In the genomic region with DNA sequence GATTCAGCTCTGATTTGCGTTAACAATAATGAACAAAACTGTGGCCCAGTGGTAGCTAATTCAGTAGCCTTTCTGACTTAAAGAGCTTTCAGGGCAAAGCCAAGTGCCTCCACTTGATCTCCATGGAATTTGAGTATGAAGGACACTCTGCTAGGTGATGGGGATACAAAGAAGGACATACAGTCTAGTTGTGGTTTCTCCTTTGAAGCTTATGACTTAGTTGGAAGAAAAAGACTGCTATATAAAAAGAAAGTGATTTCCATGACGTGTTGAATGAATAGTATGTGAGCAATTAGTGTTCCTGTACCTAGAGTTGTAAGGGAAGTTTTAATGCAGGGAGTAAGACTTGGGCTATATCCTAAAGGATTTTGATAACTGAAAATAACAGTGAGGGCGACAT, we compare ENCODE assay signal across 20 cellular contexts. TPM values are rescaled to one million over a fixed set of nuclear protein-coding genes. Genes with fewer than 3 reads are reported as not detected.
DNase-seq lines count a peak whose midpoint lies in the region; ATAC-seq and TF ChIP-seq lines count a peak whose summit lies in the region.
"Had no signal": no experiment of that assay in that cellular context is flagged by ENCODE, and none has a peak within 500 bp of the region (broad histone marks: within the 10 kb centered on the region; RNA-seq: fewer than 3 reads in every experiment).

No MANE protein-coding gene starts in this region.

- no peak for TF ChIP-seq EP300 in gastroesophageal sphincter (IDR thresholded peaks at IDR 0.05)

- no peak overlapping the region for H3K27ac ChIP-seq in CD8-positive, alpha-beta T cell (ENCODE audit: low read depth, low read length)
- H3K27ac ChIP-seq in gastroesophageal sphincter (peak overlapping the region in 3 of 4 donors; percentile 1 to 71 (median 22)), osteoblast (ENCODE audit: low read depth, low read length) (peak overlapping the region; percentile 63)
- H3K27ac ChIP-seq: epithelial cell of prostate had no signal

- peaks cover 84% of the 10 kb centered on the region for H3K4me1 Mint-ChIP-seq in CD8-positive, alpha-beta T cell (ENCODE audit: low read depth)
- H3K4me1 Mint-ChIP-seq in T-cell: peaks cover 84 to 86% (median 85%) of the 10 kb centered on the region in 3 donors

- no peaks in the 10 kb centered on the region for H3K27me3 Mint-ChIP-seq in CD8-positive, alpha-beta T cell (ENCODE audit: low read depth)
- no peaks in the 10 kb centered on the region for H3K27me3 Mint-ChIP-seq in T-cell

- peaks cover 77% of the 10 kb centered on the region for H3K36me3 Mint-ChIP-seq in CD8-positive, alpha-beta T cell
- peaks cover 62% of the 10 kb centered on the region for H3K36me3 Mint-ChIP-seq in T-cell

- peaks cover 83% of the 10 kb centered on the region for H3K4me1 ChIP-seq in CD8-positive, alpha-beta T cell (ENCODE audit: insufficient read depth, low read length)
- peaks cover 0 to 87% (median 5%) of the 10 kb centered on the region in 3 donors for H3K4me1 ChIP-seq in gastroesophageal sphincter
- peaks cover 23% of the 10 kb centered on the region for H3K4me1 ChIP-seq in osteoblast (ENCODE audit: insufficient read depth, low read length)

- H3K4me3 ChIP-seq in CD8-positive, alpha-beta T cell (ENCODE audit: low read depth, low read length): no peak overlapping the region
- H3K4me3 ChIP-seq in gastroesophageal sphincter (no peak overlapping the region), osteoblast (ENCODE audit: insufficient read depth, low read length) (no peak overlapping the region)
- H3K4me3 ChIP-seq: MG63 had no signal

- peak overlapping the region; percentile 33 for H3K4me3 Mint-ChIP-seq in CD8-positive, alpha-beta T cell
- peak overlapping the region in 2 of 3 donors; percentile 8 to 14 for H3K4me3 Mint-ChIP-seq in T-cell
- H3K4me3 Mint-ChIP-seq: T-helper 2 cell treated with Interferon-gamma antibody and Interleukin-4, amounts not matched to agents 5 μg/mL and 100 μg/mL, for 36 hours had no signal

- H3K9me3 ChIP-seq in CD8-positive, alpha-beta T cell (ENCODE audit: low read length): no peaks in the 10 kb centered on the region
- H3K9me3 ChIP-seq in gastroesophageal sphincter: no peaks in the 10 kb centered on the region
- no peaks in the 10 kb centered on the region for H3K9me3 ChIP-seq in osteoblast (ENCODE audit: low read depth, low read length)
- H3K9me3 ChIP-seq: MG63 had no signal

- POLR2A ChIA-PET in CD8-positive, alpha-beta T cell (lab: Charles Lee): interaction anchor here (0.6 to 1.9 kb wide), 3 partner anchors 17 to 30 kb away, joined by 3 to 9 read pairs (median 6); no protein-coding TSS in a partner anchor
- POLR2A ChIA-PET in T-cell (lab: Charles Lee): interaction anchor here (0.5 to 4.4 kb wide), 9 partner anchors 8 to 89 kb away, joined by 3 to 36 read pairs (median 6); a partner anchor contains a TSS

- H4K20me1 ChIP-seq in osteoblast (ENCODE audit: insufficient read depth, low read length): no peaks in the 10 kb centered on the region

- DNase-seq in CD8-positive, alpha-beta T cell: no peak
- DNase-seq in T-cell (no peak), osteoblast (ENCODE audit: insufficient read length, low spot score, missing footprints) (no peak), T-helper 2 cell (no peak), NCI-H146 (lab: John Stamatoyannopoulos, UW) (no peak), mucosa of gallbladder (ENCODE audit: low spot score) (no peak)
- DNase-seq in stimulated activated naive CD4-positive, alpha-beta T cell treated with Interleukin-2 at 50 U/mL for 16 hours (lab: John Stamatoyannopoulos, UW): no peak
- DNase-seq: activated CD4-positive, alpha-beta T cell treated with anti-CD3 and anti-CD28 coated beads for 4 hours; cortex of kidney; islet precursor cell; MG63; NCI-H1694; NCI-H226; NK-92 treated with Interleukin-12 subunit alpha and Interleukin-12 subunit beta, amount 100 ng/mL, for 24 hours; nucleus accumbens; stimulated activated CD4-positive, alpha-beta T cell treated with anti-CD3 and anti-CD28 coated beads, Interleukin-2, amount 100 ng/mL, for 48 hours; trophoblast cell had no signal

- CTCF ChIA-PET in CD8-positive, alpha-beta T cell (lab: Charles Lee): interaction anchor here (0.7 to 6.1 kb wide), 4 partner anchors 11 to 134 kb away, joined by 4 to 28 read pairs (median 6); no protein-coding TSS in a partner anchor
- CTCF ChIA-PET in T-cell (lab: Charles Lee): interaction anchor here in 1 of 2 donors (0.6 to 1.1 kb wide), 3 partner anchors 17 to 37 kb away, joined by 3 to 4 read pairs (median 3); no protein-coding TSS in a partner anchor

- peaks cover 50% of the 10 kb centered on the region for H3K79me2 ChIP-seq in osteoblast (ENCODE audit: insufficient read depth, low read length)

- peaks cover 19% of the 10 kb centered on the region for H3K36me3 ChIP-seq in CD8-positive, alpha-beta T cell (ENCODE audit: insufficient read depth, low read length)
- H3K36me3 ChIP-seq in gastroesophageal sphincter: peaks cover 0 to 39% of the 10 kb centered on the region in 2 donors
- peaks cover 17% of the 10 kb centered on the region for H3K36me3 ChIP-seq in osteoblast (ENCODE audit: insufficient read depth, low read length)

- H3K27me3 ChIP-seq in CD8-positive, alpha-beta T cell (ENCODE audit: insufficient read depth, low read length): no peaks in the 10 kb centered on the region
- H3K27me3 ChIP-seq in gastroesophageal sphincter (no peaks in the 10 kb centered on the region), osteoblast (ENCODE audit: insufficient read depth, low read length) (no peaks in the 10 kb centered on the region)
- H3K27me3 ChIP-seq: MG63 had no signal

- TF ChIP-seq CTCF in CD8-positive, alpha-beta T cell (IDR thresholded peaks at IDR 0.05): no peak
- TF ChIP-seq CTCF in gastroesophageal sphincter (IDR thresholded peaks at IDR 0.05): no peak
- TF ChIP-seq CTCF in osteoblast (IDR thresholded peaks at IDR 0.05; ENCODE audit: extremely low read depth, low read depth, low read length): no peak

- H3K9me3 Mint-ChIP-seq in CD8-positive, alpha-beta T cell: no peaks in the 10 kb centered on the region
- no peaks in the 10 kb centered on the region for H3K9me3 Mint-ChIP-seq in T-cell
- H3K9me3 Mint-ChIP-seq: T-helper 2 cell treated with Interferon-gamma antibody and Interleukin-4, amounts not matched to agents 5 μg/mL and 100 μg/mL, for 36 hours had no signal

- H3K27ac Mint-ChIP-seq in CD8-positive, alpha-beta T cell: peak overlapping the region; percentile 53
- H3K27ac Mint-ChIP-seq in T-cell: peak overlapping the region; percentile 7 to 30
- H3K27ac Mint-ChIP-seq: T-helper 2 cell treated with Interferon-gamma antibody and Interleukin-4, amounts not matched to agents 5 μg/mL and 100 μg/mL, for 36 hours had no signal

- H2AFZ ChIP-seq in osteoblast (ENCODE audit: low read length): no peak overlapping the region

- H3K4me2 ChIP-seq in osteoblast (ENCODE audit: insufficient read depth, low read length): peak overlapping the region; percentile 68

- no peak for TF ChIP-seq POLR2A in gastroesophageal sphincter (IDR thresholded peaks at IDR 0.05)

- 50 to 65% methylated on average over 2 to 3 of the region's 3 CpGs for WGBS in gastroesophageal sphincter (ENCODE audit: low coverage in 1 of 2), 2 donors

- intact Hi-C loops in CD8-positive, alpha-beta T cell (cut with DNase I, micrococcal nuclease): no loop called here

- peak; percentile 7 for ATAC-seq in CD8-positive, alpha-beta T cell
- ATAC-seq in T-cell (replicated peaks in 1 of 4) (peak in 1 of 4 experiments; percentile 30), gastroesophageal sphincter (no peak)

RNA-seq across cellular contexts. Expression of a gene that starts 8.3 kb away (rescaled TPM):
- total RNA-seq in CD8-positive, alpha-beta T cell: 100 to 1,000 TPM; 672 to 688 TPM
- total RNA-seq in T-cell (100 to 1,000 TPM; 239 to 335 (median 309) TPM), gastroesophageal sphincter (10 to 100 TPM; 69.1 to 74.6 (median 72.2) TPM), osteoblast (63.1 and 73.8 TPM in 2 replicates), mucosa of gallbladder (150 TPM)

RNA-seq across cellular contexts. Expression of a gene that starts 39.0 kb away (rescaled TPM):
- 10 to 100 TPM in 1 of 2 experiments, 1 to 10 TPM in 1; 9.5 to 11.1 TPM for total RNA-seq in CD8-positive, alpha-beta T cell
- total RNA-seq in T-cell (10 to 100 TPM; 28.6 to 36.6 (median 32.0) TPM), gastroesophageal sphincter (10 to 100 TPM; 27.1 to 40.2 (median 28.7) TPM), osteoblast (31.2 and 32.2 TPM in 2 replicates), mucosa of gallbladder (23.7 TPM)

RNA-seq across cellular contexts. Expression of a gene that starts 39.4 kb away (rescaled TPM):
- 10 to 100 TPM; 74.6 to 77.3 TPM for total RNA-seq in CD8-positive, alpha-beta T cell
- total RNA-seq in T-cell (10 to 100 TPM; 53.3 to 65.1 (median 54.0) TPM), gastroesophageal sphincter (10 to 100 TPM; 50.5 to 66.0 (median 58.4) TPM), osteoblast (69.0 and 73.8 TPM in 2 replicates), mucosa of gallbladder (75.1 TPM)
